ENCODE assay signal across 1 cellular context in the genomic region with DNA sequence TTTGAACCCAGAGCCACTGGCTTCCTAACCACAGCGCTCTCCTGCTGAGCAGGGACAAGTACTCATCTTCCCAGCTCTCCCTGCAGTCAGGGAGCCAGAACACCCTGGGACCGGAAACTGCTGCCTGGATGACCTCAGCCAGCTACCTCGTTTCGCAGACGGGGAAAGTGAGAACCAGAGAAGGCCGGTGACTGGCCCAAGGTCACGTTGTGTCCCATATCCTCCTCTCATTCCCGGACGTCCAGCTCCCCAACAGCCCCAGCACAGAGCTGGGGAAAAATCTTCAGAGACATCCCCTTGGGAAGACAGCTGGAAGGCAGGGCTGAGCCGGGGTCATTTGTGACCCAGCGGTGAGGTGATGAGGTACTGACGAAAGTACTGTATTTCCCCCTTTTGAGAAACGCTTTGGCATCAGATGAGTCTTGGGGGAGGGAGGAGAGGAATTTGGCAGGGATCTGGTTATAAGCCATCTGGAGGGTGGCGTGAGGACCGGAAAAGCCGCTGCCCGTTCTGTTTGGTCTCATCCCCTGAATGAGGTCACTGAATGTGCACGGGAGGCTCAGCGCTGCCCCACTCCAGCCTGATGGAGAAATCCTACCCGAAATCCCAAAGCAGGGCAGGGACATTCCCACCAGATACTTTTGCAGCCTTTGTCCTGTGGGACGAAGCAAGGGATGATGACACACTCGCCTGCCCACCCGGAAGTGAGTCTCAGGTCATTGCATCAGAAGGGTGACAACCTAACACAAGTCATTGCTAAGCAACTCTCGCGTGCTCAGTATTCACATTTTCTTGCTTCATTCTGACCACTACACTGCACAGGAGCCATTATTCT.
A peak's percentile ranks its signal among the peaks of the same experiment; 100 is the strongest.
TF ChIP-seq lines count a peak whose summit lies in the region.

No MANE protein-coding gene starts in this region.

TF ChIP-seq in HEK293, 187 proteins besides CTCF, POLR2A, EP300 and RAD21 (continued from another document):
- TF ChIP-seq, protein P1, sequence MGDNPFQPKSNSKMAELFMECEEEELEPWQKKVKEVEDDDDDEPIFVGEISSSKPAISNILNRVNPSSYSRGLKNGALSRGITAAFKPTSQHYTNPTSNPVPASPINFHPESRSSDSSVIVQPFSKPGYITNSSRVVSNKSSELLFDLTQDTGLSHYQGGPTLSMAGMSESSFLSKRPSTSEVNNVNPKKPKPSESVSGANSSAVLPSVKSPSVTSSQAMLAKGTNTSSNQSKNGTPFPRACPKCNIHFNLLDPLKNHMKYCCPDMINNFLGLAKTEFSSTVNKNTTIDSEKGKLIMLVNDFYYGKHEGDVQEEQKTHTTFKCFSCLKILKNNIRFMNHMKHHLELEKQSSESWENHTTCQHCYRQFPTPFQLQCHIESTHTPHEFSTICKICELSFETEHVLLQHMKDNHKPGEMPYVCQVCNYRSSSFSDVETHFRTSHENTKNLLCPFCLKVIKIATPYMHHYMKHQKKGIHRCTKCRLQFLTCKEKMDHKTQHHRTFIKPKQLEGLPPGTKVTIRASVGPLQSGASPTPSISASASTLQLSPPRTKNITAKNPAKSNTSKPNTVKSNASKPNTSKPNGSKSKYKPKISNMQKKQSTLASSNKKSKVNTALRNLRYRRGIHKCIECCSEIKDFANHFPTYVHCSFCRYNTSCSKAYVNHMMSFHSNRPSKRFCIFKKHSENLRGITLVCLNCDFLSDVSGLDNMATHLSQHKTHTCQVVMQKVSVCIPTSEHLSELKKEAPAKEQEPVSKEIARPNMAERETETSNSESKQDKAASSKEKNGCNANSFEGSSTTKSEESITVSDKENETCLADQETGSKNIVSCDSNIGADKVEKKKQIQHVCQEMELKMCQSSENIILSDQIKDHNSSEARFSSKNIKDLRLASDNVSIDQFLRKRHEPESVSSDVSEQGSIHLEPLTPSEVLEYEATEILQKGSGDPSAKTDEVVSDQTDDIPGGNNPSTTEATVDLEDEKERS (tag by site-specific recombination; IDR thresholded peaks at IDR 0.05): no peak
- TF ChIP-seq ZNF747 (tag by site-specific recombination; IDR thresholded peaks at IDR 0.05) (no peak), ZNF114 (tag by site-specific recombination; IDR thresholded peaks at IDR 0.05) (no peak), ZNF146 (tag by site-specific recombination; IDR thresholded peaks at IDR 0.05) (no peak), ZNF549 (tag by site-specific recombination; IDR thresholded peaks at IDR 0.05) (no peak), ZNF510 (tag by site-specific recombination; IDR thresholded peaks at IDR 0.05; ENCODE audit: insufficient replicate concordance) (no peak), KLF1 (tag by site-specific recombination; IDR thresholded peaks at IDR 0.05) (no peak), ZNF561 (tag by site-specific recombination; IDR thresholded peaks at IDR 0.05; ENCODE audit: borderline replicate concordance) (no peak), ZNF660 (tag by site-specific recombination; IDR thresholded peaks at IDR 0.05) (no peak), ZBTB20 (tag by site-specific recombination; IDR thresholded peaks at IDR 0.05) (no peak), ZNF132 (tag by site-specific recombination; IDR thresholded peaks at IDR 0.05; ENCODE audit: borderline replicate concordance) (no peak), ZNF366 (tag by site-specific recombination; conservative IDR thresholded peaks at IDR 0.05) (no peak), ZNF843 (tag by site-specific recombination; IDR thresholded peaks at IDR 0.05) (no peak), ZNF202 (tag by site-specific recombination; IDR thresholded peaks at IDR 0.05; ENCODE audit: borderline replicate concordance) (no peak), KLF10 (tag by site-specific recombination; IDR thresholded peaks at IDR 0.05) (no peak), ZNF629 (tag by site-specific recombination; IDR thresholded peaks at IDR 0.05) (peak; percentile 47)
- TF ChIP-seq, protein P2, sequence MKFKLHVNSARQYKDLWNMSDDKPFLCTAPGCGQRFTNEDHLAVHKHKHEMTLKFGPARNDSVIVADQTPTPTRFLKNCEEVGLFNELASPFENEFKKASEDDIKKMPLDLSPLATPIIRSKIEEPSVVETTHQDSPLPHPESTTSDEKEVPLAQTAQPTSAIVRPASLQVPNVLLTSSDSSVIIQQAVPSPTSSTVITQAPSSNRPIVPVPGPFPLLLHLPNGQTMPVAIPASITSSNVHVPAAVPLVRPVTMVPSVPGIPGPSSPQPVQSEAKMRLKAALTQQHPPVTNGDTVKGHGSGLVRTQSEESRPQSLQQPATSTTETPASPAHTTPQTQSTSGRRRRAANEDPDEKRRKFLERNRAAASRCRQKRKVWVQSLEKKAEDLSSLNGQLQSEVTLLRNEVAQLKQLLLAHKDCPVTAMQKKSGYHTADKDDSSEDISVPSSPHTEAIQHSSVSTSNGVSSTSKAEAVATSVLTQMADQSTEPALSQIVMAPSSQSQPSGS (tag by site-specific recombination; IDR thresholded peaks at IDR 0.05; ENCODE audit: low read depth): peak; percentile 37; the same call in 1 of the 2 replicates
- TF ChIP-seq, protein P3, sequence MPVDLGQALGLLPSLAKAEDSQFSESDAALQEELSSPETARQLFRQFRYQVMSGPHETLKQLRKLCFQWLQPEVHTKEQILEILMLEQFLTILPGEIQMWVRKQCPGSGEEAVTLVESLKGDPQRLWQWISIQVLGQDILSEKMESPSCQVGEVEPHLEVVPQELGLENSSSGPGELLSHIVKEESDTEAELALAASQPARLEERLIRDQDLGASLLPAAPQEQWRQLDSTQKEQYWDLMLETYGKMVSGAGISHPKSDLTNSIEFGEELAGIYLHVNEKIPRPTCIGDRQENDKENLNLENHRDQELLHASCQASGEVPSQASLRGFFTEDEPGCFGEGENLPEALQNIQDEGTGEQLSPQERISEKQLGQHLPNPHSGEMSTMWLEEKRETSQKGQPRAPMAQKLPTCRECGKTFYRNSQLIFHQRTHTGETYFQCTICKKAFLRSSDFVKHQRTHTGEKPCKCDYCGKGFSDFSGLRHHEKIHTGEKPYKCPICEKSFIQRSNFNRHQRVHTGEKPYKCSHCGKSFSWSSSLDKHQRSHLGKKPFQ (tag by site-specific recombination; IDR thresholded peaks at IDR 0.05): no peak
- TF ChIP-seq, protein P4, sequence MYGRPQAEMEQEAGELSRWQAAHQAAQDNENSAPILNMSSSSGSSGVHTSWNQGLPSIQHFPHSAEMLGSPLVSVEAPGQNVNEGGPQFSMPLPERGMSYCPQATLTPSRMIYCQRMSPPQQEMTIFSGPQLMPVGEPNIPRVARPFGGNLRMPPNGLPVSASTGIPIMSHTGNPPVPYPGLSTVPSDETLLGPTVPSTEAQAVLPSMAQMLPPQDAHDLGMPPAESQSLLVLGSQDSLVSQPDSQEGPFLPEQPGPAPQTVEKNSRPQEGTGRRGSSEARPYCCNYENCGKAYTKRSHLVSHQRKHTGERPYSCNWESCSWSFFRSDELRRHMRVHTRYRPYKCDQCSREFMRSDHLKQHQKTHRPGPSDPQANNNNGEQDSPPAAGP (tag by site-specific recombination; IDR thresholded peaks at IDR 0.05): 0 out of 2 replicates have a peak, but pooled peaks have one; percentile 36
- TF ChIP-seq, protein P5, sequence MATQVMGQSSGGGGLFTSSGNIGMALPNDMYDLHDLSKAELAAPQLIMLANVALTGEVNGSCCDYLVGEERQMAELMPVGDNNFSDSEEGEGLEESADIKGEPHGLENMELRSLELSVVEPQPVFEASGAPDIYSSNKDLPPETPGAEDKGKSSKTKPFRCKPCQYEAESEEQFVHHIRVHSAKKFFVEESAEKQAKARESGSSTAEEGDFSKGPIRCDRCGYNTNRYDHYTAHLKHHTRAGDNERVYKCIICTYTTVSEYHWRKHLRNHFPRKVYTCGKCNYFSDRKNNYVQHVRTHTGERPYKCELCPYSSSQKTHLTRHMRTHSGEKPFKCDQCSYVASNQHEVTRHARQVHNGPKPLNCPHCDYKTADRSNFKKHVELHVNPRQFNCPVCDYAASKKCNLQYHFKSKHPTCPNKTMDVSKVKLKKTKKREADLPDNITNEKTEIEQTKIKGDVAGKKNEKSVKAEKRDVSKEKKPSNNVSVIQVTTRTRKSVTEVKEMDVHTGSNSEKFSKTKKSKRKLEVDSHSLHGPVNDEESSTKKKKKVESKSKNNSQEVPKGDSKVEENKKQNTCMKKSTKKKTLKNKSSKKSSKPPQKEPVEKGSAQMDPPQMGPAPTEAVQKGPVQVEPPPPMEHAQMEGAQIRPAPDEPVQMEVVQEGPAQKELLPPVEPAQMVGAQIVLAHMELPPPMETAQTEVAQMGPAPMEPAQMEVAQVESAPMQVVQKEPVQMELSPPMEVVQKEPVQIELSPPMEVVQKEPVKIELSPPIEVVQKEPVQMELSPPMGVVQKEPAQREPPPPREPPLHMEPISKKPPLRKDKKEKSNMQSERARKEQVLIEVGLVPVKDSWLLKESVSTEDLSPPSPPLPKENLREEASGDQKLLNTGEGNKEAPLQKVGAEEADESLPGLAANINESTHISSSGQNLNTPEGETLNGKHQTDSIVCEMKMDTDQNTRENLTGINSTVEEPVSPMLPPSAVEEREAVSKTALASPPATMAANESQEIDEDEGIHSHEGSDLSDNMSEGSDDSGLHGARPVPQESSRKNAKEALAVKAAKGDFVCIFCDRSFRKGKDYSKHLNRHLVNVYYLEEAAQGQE (tag by site-specific recombination; IDR thresholded peaks at IDR 0.05): no peak
